Comparison of ENCODE assay signal across 1 cellular context in the genomic region with DNA sequence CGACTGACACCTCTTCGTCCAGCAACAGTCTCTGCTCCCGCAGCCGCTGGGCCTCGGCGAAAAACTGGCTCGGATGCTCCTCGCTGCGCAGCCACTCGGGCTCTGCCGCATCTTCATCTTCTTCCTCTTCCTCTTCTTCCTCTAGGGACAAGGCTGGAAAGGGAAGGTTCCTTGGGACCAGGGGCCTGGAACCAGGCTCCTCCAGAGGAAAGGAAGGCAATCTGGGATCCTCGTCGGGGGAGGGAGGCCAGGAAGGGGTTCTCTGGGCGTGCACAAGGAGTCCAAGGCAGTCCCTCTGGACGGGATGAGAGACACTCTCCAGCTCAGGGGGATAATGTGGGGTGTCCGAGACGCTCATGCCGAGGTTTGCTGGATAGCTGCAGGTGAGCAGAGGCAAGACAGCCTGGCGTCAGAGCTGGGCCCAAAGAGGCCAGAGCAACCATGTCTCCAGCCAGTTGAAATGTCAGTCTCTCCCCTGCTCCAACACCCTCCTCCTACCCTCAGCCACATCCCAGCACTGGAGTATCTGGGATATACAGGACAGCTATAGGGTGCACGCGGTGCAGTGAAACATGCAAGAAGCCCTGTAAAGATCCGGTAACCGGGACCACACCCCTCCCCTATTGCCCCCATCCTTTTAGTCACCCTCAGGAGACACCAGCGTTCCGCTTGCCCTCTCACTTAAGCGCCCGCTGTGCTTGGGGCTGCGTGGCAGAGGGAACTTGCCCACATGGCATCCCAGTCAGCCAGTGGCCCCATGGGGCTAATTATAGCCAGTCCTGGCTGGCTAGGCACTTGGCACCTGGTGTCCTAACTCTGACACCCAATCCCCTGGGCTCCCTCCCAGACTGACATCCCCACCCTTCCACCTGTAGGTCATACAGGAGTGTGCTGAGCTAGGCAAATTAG.
TF ChIP-seq lines count a peak whose summit lies in the region.

A gene with protein sequence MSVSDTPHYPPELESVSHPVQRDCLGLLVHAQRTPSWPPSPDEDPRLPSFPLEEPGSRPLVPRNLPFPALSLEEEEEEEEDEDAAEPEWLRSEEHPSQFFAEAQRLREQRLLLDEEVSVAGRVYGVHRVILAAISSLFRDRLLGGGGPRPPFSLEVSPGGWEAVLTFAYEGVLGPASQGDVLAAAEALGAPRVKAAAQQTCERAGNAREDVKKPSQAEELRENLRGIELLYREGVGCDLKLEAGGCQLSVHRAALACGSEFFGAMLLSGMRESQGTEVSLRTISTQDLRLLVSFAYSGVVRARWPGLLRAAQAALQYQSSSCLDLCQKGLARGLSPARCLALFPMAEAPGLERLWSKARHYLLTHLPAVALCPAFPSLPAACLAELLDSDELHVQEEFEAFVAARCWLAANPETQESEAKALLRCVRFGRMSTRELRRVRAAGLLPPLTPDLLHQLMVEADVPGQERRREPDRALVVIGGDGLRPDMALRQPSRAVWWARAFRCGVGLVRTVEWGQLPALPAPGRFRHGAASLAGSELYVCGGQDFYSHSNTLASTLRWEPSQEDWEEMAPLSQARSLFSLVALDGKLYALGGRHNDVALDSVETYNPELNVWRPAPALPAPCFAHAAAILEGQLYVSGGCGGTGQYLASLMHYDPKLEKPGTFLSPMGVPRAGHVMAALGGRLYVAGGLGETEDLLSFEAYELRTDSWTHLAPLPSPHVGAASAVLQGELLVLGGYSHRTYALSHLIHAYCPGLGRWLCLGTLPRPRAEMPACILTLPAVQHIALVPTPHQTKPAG (minus strand): TSS at position 713 of the 909 bp plus-strand sequence. CDS start 355 bp downstream, at position 358.

TF ChIP-seq in IMR-90, 13 proteins besides CTCF, POLR2A, EP300 and RAD21:
- no peak for TF ChIP-seq CHD1 (IDR thresholded peaks at IDR 0.05; ENCODE audit: low read depth, low read length)
- TF ChIP-seq FOS (IDR thresholded peaks at IDR 0.05; ENCODE audit: low read depth, low read length): no peak
- no peak for TF ChIP-seq MAFK (IDR thresholded peaks at IDR 0.05; ENCODE audit: low read depth, low read length)
- no peak for TF ChIP-seq SMC3 (IDR thresholded peaks at IDR 0.05; ENCODE audit: low read depth, low read length)
